ENCODE assay signal across 11 cellular contexts in the genomic region with DNA sequence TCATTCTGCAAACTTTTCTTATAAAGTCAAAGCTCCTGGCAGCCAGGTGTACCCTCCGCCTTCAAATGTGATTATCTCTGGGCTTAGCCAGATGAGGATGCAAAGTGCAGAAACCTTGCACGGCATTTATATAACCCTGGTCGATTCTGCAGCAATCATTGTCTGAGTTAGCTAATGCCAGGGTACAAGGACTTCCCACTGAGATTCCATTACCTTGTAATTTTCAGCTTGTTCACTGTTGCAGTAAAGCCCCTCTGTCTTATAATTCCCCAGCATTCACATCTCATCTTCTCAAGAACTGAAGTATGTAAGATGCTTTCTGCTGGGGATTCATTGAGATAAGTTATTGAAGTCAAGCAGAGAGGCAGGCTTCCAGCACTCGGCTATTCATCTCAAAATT.
"Had no signal": no experiment of that assay in that cellular context is flagged by ENCODE, and none has a peak within 500 bp of the region (broad histone marks: within the 10 kb centered on the region; RNA-seq: fewer than 3 reads in every experiment).

No MANE protein-coding gene starts in this region.

- H3K27ac ChIP-seq: GM23248 had no signal

- H3K9me3 ChIP-seq: HAP-1 had no signal

- H3K36me3 ChIP-seq: HAP-1 had no signal

- H3K4me3 ChIP-seq: GM23248, GM23338, HAP-1 had no signal

- H3K4me2 ChIP-seq: GM23338 had no signal

- FAIRE-seq: H1, H54 had no signal

- H2AFZ ChIP-seq: GM23248, GM23338 had no signal

- ATAC-seq: GM23338, HCT116 had no signal

- DNase-seq: GM23248, GOT3, H7, H9, HCEC 1CT, HFFc6 had no signal

- H3K9ac ChIP-seq: GM23248 had no signal
